Comparison of ENCODE assay signal across 10 cellular contexts in the genomic region with DNA sequence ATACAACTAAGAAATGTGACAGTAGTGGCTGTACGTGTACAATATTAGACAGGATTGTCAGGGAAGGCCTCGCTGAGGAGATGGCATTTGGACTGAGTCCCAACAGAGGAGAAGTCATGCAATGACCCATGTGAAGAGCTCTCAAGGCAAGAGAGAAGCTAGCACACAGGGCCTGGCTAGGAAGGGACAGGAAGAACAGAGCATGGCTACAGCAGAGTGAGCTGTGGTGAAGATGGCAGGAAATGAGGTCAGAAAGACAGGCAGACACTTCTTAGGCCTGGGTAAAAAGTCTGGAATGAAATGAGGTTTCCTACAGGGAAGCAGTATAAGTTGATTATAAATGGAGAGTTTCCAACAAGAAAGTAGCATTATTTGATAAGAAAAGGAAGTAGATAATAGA. TPM values are rescaled to one million over a fixed set of nuclear protein-coding genes. Genes with fewer than 3 reads are reported as not detected.
DNase-seq lines count a peak whose midpoint lies in the region; ATAC-seq and TF ChIP-seq lines count a peak whose summit lies in the region.
"Had no signal": no experiment of that assay in that cellular context is flagged by ENCODE, and none has a peak within 500 bp of the region (broad histone marks: within the 10 kb centered on the region; RNA-seq: fewer than 3 reads in every experiment).

No MANE protein-coding gene starts in this region.

- ATAC-seq in GM18858 (IDR thresholded peaks at IDR 0.05; ENCODE audit: unreplicated experiment) (peak; percentile 38), Panc1 (no peak), left ventricle myocardium superior (peak; percentile 42), GM21619 (IDR thresholded peaks at IDR 0.05; ENCODE audit: unreplicated experiment) (no peak), GM21723 (IDR thresholded peaks at IDR 0.05; ENCODE audit: unreplicated experiment) (no peak)

- H3K27ac ChIP-seq in Panc1 (ENCODE audit: low read length): peak overlapping the region; percentile 3; the same call in 1 of the 2 replicates
- no peak overlapping the region for H3K27ac ChIP-seq in coronary artery

- H3K4me1 ChIP-seq in Panc1 (ENCODE audit: control insufficient read depth, insufficient read depth, low read length): peaks cover 15% of the 10 kb centered on the region

- no peak for TF ChIP-seq CTCF in AG10803 (conservative IDR thresholded peaks at IDR 0.05; ENCODE audit: low read length)
- TF ChIP-seq CTCF in Panc1 (IDR thresholded peaks at IDR 0.05): no peak
- no peak for TF ChIP-seq CTCF in coronary artery (IDR thresholded peaks at IDR 0.05)

- no TSS peak for BruUV-seq in Panc1 (replicated peaks; lab: Mats Ljungman, UMichigan)

- DNase-seq in AG10803 (ENCODE audit: low read depth) (peak; percentile 40), Panc1 (ENCODE audit: low read depth, low spot score) (no peak), left ventricle myocardium superior (no peak), HuH-7 (ENCODE audit: low spot score) (no peak), coronary artery (ENCODE audit: low spot score) (no peak)
- DNase-seq: NCI-H1105 had no signal

- in situ Hi-C loops in Panc1 (cut with HindIII; ENCODE audit: low pct_unique_long_range_greater_than_20kb, low sequenced_read_pairs): no loop called here

- H3K36me3 ChIP-seq in Panc1 (ENCODE audit: control insufficient read depth, insufficient read depth, low read length): no peaks in the 10 kb centered on the region

- CTCF ChIA-PET in Panc1 (lab: Charles Lee): no interaction called here

- no peaks in the 10 kb centered on the region for H3K9me3 ChIP-seq in Panc1 (ENCODE audit: control insufficient read depth, insufficient read depth, low read depth, low read length)

- no peaks in the 10 kb centered on the region for H3K27me3 ChIP-seq in Panc1 (ENCODE audit: control insufficient read depth, insufficient read depth, low read length)

- POLR2A ChIA-PET in Panc1 (lab: Charles Lee): no interaction called here

- intact Hi-C loops in Panc1 (cut with micrococcal nuclease; ENCODE audit: unreplicated experiment): no loop called here
- intact Hi-C loops in left ventricle myocardium superior (cut with micrococcal nuclease): no loop called here

- H3K4me3 ChIP-seq in AG10803 (ENCODE audit: low read length) (no peak overlapping the region), Panc1 (ENCODE audit: low read depth in 2 of 2, low read length in 2 of 2) (no peak overlapping the region), coronary artery (no peak overlapping the region)

RNA-seq across cellular contexts. Expression of a gene that starts 33.2 kb away (rescaled TPM):
- total RNA-seq in Panc1 (2021; ENCODE audit: unreplicated experiment): not detected
- not detected for polyA plus RNA-seq in Panc1 (2012; ENCODE audit: insufficient read length)
- total RNA-seq in left ventricle myocardium superior: 0.62 TPM
- total RNA-seq: H1 had no signal

Comparison
In these comparisons a context has a peak if more than half of its experiments do, and no peak if none do; other contexts are left out.
1. ATAC-seq: peak in GM18858 (single experiment) and left ventricle myocardium superior (single experiment); none in Panc1 (single experiment), GM21619 (single experiment) and GM21723 (single experiment).